Comparison of ENCODE assay signal across 9 cellular contexts in genomic region chr19:35346193-35347052, GRCh38. TPM values are rescaled to one million over a fixed set of nuclear protein-coding genes. Genes with fewer than 3 reads are reported as not detected.
A peak's percentile ranks its signal among the peaks of the same experiment; 100 is the strongest.
DNase-seq lines count a peak whose midpoint lies in the region; ATAC-seq lines count a peak whose summit lies in the region.
"Had no signal": no experiment of that assay in that cellular context is flagged by ENCODE, and none has a peak within 500 bp of the region (broad histone marks: within the 10 kb centered on the region; RNA-seq: fewer than 3 reads in every experiment).

No MANE protein-coding gene starts in this region.

- no peak overlapping the region for H3K27ac ChIP-seq in aorta (ENCODE audit: low read depth in 1 of 2, low read length in 2 of 2)

- no peaks in the 10 kb centered on the region for H3K27me3 ChIP-seq in aorta (ENCODE audit: control insufficient read depth in 1 of 2, insufficient read depth in 2 of 2, low read length in 1 of 2)

- WGBS in aorta, 2 donors, result 70 to 75% methylated on average over 28 of the region's 28 CpGs

- no peaks in the 10 kb centered on the region for H3K27me3 Mint-ChIP-seq in activated T-cell treated with anti-CD3 and anti-CD28 coated beads, Interleukin-2, amount 50 U/mL, for 4 hours (ENCODE audit: low read depth)
- peaks cover 10 to 15% of the 10 kb centered on the region in 2 donors for H3K27me3 Mint-ChIP-seq in natural killer cell treated with Interleukin-12 subunit alpha and Interleukin-12 subunit beta and Interleukin-15 and Interleukin-18, amount 100 ng/mL, for 72 hours

- H3K4me1 ChIP-seq in aorta (ENCODE audit: control insufficient read depth in 1 of 2, insufficient read depth in 2 of 2, low read length in 2 of 2), result no peaks in the 10 kb centered on the region

- DNase-seq in cardiac septum (ENCODE audit: low spot score), result peak; percentile 77
- DNase-seq in Right ventricle myocardium inferior (ENCODE audit: missing footprints), result no peak
- DNase-seq in activated T-cell treated with anti-CD3 and anti-CD28 coated beads, Interleukin-2, amount 50 U/mL, for 4 hours, result peak; percentile 67
- peak; percentile 89 for DNase-seq in natural killer cell treated with Interleukin-12 subunit alpha and Interleukin-12 subunit beta and Interleukin-15 and Interleukin-18, amount 100 ng/mL, for 72 hours (ENCODE audit: low spot score)
- DNase-seq in aorta, result peak; percentile 70 to 79
- DNase-seq in COLO829 (ENCODE audit: low spot score), result no peak
- DNase-seq in DMS53 treated with DMSO at 0.1 percent for 48 hours (lab: John Stamatoyannopoulos, UW; ENCODE audit: unreplicated experiment), result no peak
- no peak for DNase-seq in NCI-H526 treated with DMSO at 0.1 percent for 48 hours (lab: John Stamatoyannopoulos, UW)

- no peak for ATAC-seq in Right ventricle myocardium inferior
- ATAC-seq in activated T-cell treated with anti-CD3 and anti-CD28 coated beads, Interleukin-2, amount 50 U/mL, for 4 hours, result peak; percentile 46 to 52
- peak; percentile 76 to 85 for ATAC-seq in natural killer cell treated with Interleukin-12 subunit alpha and Interleukin-12 subunit beta and Interleukin-15 and Interleukin-18, amount 100 ng/mL, for 72 hours
- no peak for ATAC-seq in aorta (ENCODE audit: low FRiP score)

- intact Hi-C loops in cardiac septum (cut with DNase I), result no loop called here
- intact Hi-C loops in Right ventricle myocardium inferior (cut with DNase I), result no loop called here
- intact Hi-C loops in aorta (cut with DNase I), result no loop called here

- H3K4me3 ChIP-seq in aorta (ENCODE audit: low read length in 2 of 2), result no peak overlapping the region

- peaks cover 30% of the 10 kb centered on the region for H3K4me1 Mint-ChIP-seq in activated T-cell treated with anti-CD3 and anti-CD28 coated beads, Interleukin-2, amount 50 U/mL, for 4 hours (ENCODE audit: low read depth)
- H3K4me1 Mint-ChIP-seq in natural killer cell treated with Interleukin-12 subunit alpha and Interleukin-12 subunit beta and Interleukin-15 and Interleukin-18, amount 100 ng/mL, for 72 hours (ENCODE audit: low read depth in 2 of 2), result peaks cover 42 to 46% of the 10 kb centered on the region in 2 donors
- H3K4me1 Mint-ChIP-seq: neural crest cell had no signal

- H3K9me3 Mint-ChIP-seq in activated T-cell treated with anti-CD3 and anti-CD28 coated beads, Interleukin-2, amount 50 U/mL, for 4 hours, result no peaks in the 10 kb centered on the region
- no peaks in the 10 kb centered on the region for H3K9me3 Mint-ChIP-seq in natural killer cell treated with Interleukin-12 subunit alpha and Interleukin-12 subunit beta and Interleukin-15 and Interleukin-18, amount 100 ng/mL, for 72 hours
- H3K9me3 Mint-ChIP-seq: neural crest cell had no signal

- H3K4me3 Mint-ChIP-seq in activated T-cell treated with anti-CD3 and anti-CD28 coated beads, Interleukin-2, amount 50 U/mL, for 4 hours, result peak overlapping the region; percentile 66
- H3K4me3 Mint-ChIP-seq in natural killer cell treated with Interleukin-12 subunit alpha and Interleukin-12 subunit beta and Interleukin-15 and Interleukin-18, amount 100 ng/mL, for 72 hours, result peak overlapping the region; percentile 81
- H3K4me3 Mint-ChIP-seq: neural crest cell had no signal

- H3K36me3 ChIP-seq in aorta (ENCODE audit: control insufficient read depth in 1 of 2, insufficient read depth in 2 of 2, low read length in 1 of 2), result no peaks in the 10 kb centered on the region

- H3K9me3 ChIP-seq in aorta (ENCODE audit: control insufficient read depth, low read length), result no peaks in the 10 kb centered on the region

- H3K36me3 Mint-ChIP-seq in activated T-cell treated with anti-CD3 and anti-CD28 coated beads, Interleukin-2, amount 50 U/mL, for 4 hours (ENCODE audit: insufficient read depth), result no peaks in the 10 kb centered on the region
- no peaks in the 10 kb centered on the region for H3K36me3 Mint-ChIP-seq in natural killer cell treated with Interleukin-12 subunit alpha and Interleukin-12 subunit beta and Interleukin-15 and Interleukin-18, amount 100 ng/mL, for 72 hours

- H3K27ac Mint-ChIP-seq in natural killer cell treated with Interleukin-12 subunit alpha and Interleukin-12 subunit beta and Interleukin-15 and Interleukin-18, amount 100 ng/mL, for 72 hours, result peak overlapping the region; percentile 94 to 97

RNA-seq across cellular contexts. Expression of gene FFAR1, which starts 1.3 kb away (rescaled TPM):
- total RNA-seq in cardiac septum, result not detected
- not detected for total RNA-seq in Right ventricle myocardium inferior
- not detected for total RNA-seq in activated T-cell treated with anti-CD3 and anti-CD28 coated beads, Interleukin-2, amount 50 U/mL, for 4 hours
- total RNA-seq in natural killer cell treated with Interleukin-12 subunit alpha and Interleukin-12 subunit beta and Interleukin-15 and Interleukin-18, amount 100 ng/mL, for 72 hours, result under 1 TPM; 0.19 to 0.36 TPM
- total RNA-seq in aorta, result not detected
- not detected for polyA plus RNA-seq in aorta
- total RNA-seq: neural crest cell had no signal

RNA-seq across cellular contexts. Expression of gene FFAR3, which starts 11.8 kb away (rescaled TPM):
- not detected for total RNA-seq in cardiac septum
- total RNA-seq in Right ventricle myocardium inferior, result 0.14 TPM
- under 1 TPM; 0.30 to 0.91 (median 0.61) TPM for total RNA-seq in activated T-cell treated with anti-CD3 and anti-CD28 coated beads, Interleukin-2, amount 50 U/mL, for 4 hours
- total RNA-seq in natural killer cell treated with Interleukin-12 subunit alpha and Interleukin-12 subunit beta and Interleukin-15 and Interleukin-18, amount 100 ng/mL, for 72 hours, result under 1 TPM in 1 of 2 donors, not detected in 1; 0.62 TPM
- under 1 TPM; 0.32 to 0.39 TPM for total RNA-seq in aorta
- polyA plus RNA-seq in aorta, result not detected
- total RNA-seq: neural crest cell had no signal

RNA-seq across cellular contexts. Expression of gene CD22, which starts 17.4 kb away (rescaled TPM):
- total RNA-seq in cardiac septum, result 0.70 TPM
- 0.19 TPM for total RNA-seq in Right ventricle myocardium inferior
- total RNA-seq in activated T-cell treated with anti-CD3 and anti-CD28 coated beads, Interleukin-2, amount 50 U/mL, for 4 hours, result 1 to 10 TPM; 1.3 to 5.2 (median 1.4) TPM
- total RNA-seq in natural killer cell treated with Interleukin-12 subunit alpha and Interleukin-12 subunit beta and Interleukin-15 and Interleukin-18, amount 100 ng/mL, for 72 hours, result 10 to 100 TPM in 1 of 2 donors, 1 to 10 TPM in 1; 1.1 to 15.0 TPM
- total RNA-seq in aorta, result 1 to 10 TPM; 2.9 to 3.1 TPM
- polyA plus RNA-seq in aorta, result under 1 TPM in 1 of 2 donors, not detected in 1; 0.75 TPM
- total RNA-seq: neural crest cell had no signal

RNA-seq across cellular contexts. Expression of gene GPR42, which starts 24.4 kb away (rescaled TPM):
- total RNA-seq in cardiac septum (not detected), Right ventricle myocardium inferior (not detected), aorta (not detected)
- under 1 TPM in 2 of 3 donors, not detected in 1; 0.21 to 0.25 TPM for total RNA-seq in activated T-cell treated with anti-CD3 and anti-CD28 coated beads, Interleukin-2, amount 50 U/mL, for 4 hours
- under 1 TPM in 1 of 2 donors, not detected in 1; 0.56 TPM for total RNA-seq in natural killer cell treated with Interleukin-12 subunit alpha and Interleukin-12 subunit beta and Interleukin-15 and Interleukin-18, amount 100 ng/mL, for 72 hours
- polyA plus RNA-seq in aorta, result not detected
- total RNA-seq: neural crest cell had no signal

RNA-seq across cellular contexts. Expression of gene MAG, which starts 54.5 kb away (rescaled TPM):
- not detected for total RNA-seq in cardiac septum
- total RNA-seq in Right ventricle myocardium inferior, result not detected
- total RNA-seq in activated T-cell treated with anti-CD3 and anti-CD28 coated beads, Interleukin-2, amount 50 U/mL, for 4 hours, result under 1 TPM in 1 of 3 donors, not detected in 2; 0.29 TPM
- under 1 TPM in 1 of 2 donors, not detected in 1; 0.38 TPM for total RNA-seq in natural killer cell treated with Interleukin-12 subunit alpha and Interleukin-12 subunit beta and Interleukin-15 and Interleukin-18, amount 100 ng/mL, for 72 hours
- under 1 TPM in 1 of 2 donors, not detected in 1; 0.42 TPM for total RNA-seq in aorta
- polyA plus RNA-seq in aorta, result not detected
- total RNA-seq: neural crest cell had no signal

Comparison
In these comparisons a context has a peak if more than half of its experiments do, and no peak if none do; other contexts are left out.
1. DNase-seq: peak in cardiac septum (single experiment), activated T-cell treated with anti-CD3 and anti-CD28 coated beads, Interleukin-2, amount 50 U/mL, for 4 hours (single experiment), natural killer cell treated with Interleukin-12 subunit alpha and Interleukin-12 subunit beta and Interleukin-15 and Interleukin-18, amount 100 ng/mL, for 72 hours (single experiment) and aorta (2 of 2); none in Right ventricle myocardium inferior (single experiment), COLO829 (single experiment), DMS53 treated with DMSO at 0.1 percent for 48 hours (single experiment) and NCI-H526 treated with DMSO at 0.1 percent for 48 hours (single experiment).
2. ATAC-seq: peak in activated T-cell treated with anti-CD3 and anti-CD28 coated beads, Interleukin-2, amount 50 U/mL, for 4 hours (2 of 2) and natural killer cell treated with Interleukin-12 subunit alpha and Interleukin-12 subunit beta and Interleukin-15 and Interleukin-18, amount 100 ng/mL, for 72 hours (2 of 2); none in Right ventricle myocardium inferior (single experiment) and aorta (single experiment).